ENCODE assay signal across 1 cellular context in the genomic region with DNA sequence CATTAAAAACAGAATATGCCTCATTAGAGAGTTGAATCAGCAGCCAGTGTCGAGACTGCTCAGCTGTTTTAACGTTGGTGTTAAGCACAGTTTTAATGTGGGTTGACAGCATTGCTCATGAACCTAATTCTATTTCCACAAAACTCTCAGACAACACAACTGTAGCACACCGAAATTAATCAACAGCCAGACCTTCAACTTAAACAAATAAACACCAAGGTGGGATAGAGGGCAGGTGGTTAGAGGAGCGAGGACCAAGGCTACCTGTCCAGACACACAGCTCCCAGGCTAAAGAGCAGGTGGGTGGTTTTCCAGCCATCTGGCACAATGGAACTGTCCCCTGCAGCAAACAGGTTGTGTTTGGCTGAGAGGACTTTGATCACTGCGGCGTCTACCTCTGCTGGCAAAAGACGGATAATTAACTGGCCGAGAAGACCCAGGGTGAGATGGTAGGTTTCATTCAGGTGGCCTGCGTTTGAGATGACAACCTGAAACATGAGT.
TF ChIP-seq lines count a peak whose summit lies in the region.

No MANE protein-coding gene starts in this region.

TF ChIP-seq in HepG2, 621 proteins besides CTCF, POLR2A, EP300 and RAD21 (continued from another document and continues in another):
- TF ChIP-seq, protein P1, sequence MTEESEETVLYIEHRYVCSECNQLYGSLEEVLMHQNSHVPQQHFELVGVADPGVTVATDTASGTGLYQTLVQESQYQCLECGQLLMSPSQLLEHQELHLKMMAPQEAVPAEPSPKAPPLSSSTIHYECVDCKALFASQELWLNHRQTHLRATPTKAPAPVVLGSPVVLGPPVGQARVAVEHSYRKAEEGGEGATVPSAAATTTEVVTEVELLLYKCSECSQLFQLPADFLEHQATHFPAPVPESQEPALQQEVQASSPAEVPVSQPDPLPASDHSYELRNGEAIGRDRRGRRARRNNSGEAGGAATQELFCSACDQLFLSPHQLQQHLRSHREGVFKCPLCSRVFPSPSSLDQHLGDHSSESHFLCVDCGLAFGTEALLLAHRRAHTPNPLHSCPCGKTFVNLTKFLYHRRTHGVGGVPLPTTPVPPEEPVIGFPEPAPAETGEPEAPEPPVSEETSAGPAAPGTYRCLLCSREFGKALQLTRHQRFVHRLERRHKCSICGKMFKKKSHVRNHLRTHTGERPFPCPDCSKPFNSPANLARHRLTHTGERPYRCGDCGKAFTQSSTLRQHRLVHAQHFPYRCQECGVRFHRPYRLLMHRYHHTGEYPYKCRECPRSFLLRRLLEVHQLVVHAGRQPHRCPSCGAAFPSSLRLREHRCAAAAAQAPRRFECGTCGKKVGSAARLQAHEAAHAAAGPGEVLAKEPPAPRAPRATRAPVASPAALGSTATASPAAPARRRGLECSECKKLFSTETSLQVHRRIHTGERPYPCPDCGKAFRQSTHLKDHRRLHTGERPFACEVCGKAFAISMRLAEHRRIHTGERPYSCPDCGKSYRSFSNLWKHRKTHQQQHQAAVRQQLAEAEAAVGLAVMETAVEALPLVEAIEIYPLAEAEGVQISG (CRISPR knock-in tag; IDR thresholded peaks at IDR 0.05), result peak; percentile 30; the same call in 1 of the 2 replicates
- no peak for TF ChIP-seq ZBTB8A (CRISPR knock-in tag; IDR thresholded peaks at IDR 0.05; ENCODE audit: borderline replicate concordance, low read depth)
- TF ChIP-seq ZNF577 (CRISPR knock-in tag; IDR thresholded peaks at IDR 0.05; ENCODE audit: borderline replicate concordance, low read depth), result no peak
- TF ChIP-seq PHF8 (CRISPR knock-in tag; IDR thresholded peaks at IDR 0.05), result no peak
- peak; percentile 19; the same call in 1 of the 2 replicates for TF ChIP-seq MXD4 (CRISPR knock-in tag; IDR thresholded peaks at IDR 0.05)
- no peak; the same call in 1 of the 2 replicates for TF ChIP-seq SMAD3 (CRISPR knock-in tag; IDR thresholded peaks at IDR 0.05)
- TF ChIP-seq, protein P2, sequence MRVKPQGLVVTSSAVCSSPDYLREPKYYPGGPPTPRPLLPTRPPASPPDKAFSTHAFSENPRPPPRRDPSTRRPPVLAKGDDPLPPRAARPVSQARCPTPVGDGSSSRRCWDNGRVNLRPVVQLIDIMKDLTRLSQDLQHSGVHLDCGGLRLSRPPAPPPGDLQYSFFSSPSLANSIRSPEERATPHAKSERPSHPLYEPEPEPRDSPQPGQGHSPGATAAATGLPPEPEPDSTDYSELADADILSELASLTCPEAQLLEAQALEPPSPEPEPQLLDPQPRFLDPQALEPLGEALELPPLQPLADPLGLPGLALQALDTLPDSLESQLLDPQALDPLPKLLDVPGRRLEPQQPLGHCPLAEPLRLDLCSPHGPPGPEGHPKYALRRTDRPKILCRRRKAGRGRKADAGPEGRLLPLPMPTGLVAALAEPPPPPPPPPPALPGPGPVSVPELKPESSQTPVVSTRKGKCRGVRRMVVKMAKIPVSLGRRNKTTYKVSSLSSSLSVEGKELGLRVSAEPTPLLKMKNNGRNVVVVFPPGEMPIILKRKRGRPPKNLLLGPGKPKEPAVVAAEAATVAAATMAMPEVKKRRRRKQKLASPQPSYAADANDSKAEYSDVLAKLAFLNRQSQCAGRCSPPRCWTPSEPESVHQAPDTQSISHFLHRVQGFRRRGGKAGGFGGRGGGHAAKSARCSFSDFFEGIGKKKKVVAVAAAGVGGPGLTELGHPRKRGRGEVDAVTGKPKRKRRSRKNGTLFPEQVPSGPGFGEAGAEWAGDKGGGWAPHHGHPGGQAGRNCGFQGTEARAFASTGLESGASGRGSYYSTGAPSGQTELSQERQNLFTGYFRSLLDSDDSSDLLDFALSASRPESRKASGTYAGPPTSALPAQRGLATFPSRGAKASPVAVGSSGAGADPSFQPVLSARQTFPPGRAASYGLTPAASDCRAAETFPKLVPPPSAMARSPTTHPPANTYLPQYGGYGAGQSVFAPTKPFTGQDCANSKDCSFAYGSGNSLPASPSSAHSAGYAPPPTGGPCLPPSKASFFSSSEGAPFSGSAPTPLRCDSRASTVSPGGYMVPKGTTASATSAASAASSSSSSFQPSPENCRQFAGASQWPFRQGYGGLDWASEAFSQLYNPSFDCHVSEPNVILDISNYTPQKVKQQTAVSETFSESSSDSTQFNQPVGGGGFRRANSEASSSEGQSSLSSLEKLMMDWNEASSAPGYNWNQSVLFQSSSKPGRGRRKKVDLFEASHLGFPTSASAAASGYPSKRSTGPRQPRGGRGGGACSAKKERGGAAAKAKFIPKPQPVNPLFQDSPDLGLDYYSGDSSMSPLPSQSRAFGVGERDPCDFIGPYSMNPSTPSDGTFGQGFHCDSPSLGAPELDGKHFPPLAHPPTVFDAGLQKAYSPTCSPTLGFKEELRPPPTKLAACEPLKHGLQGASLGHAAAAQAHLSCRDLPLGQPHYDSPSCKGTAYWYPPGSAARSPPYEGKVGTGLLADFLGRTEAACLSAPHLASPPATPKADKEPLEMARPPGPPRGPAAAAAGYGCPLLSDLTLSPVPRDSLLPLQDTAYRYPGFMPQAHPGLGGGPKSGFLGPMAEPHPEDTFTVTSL (CRISPR knock-in tag; IDR thresholded peaks at IDR 0.05; ENCODE audit: borderline replicate concordance), result peak; percentile 70; the same call in 1 of the 2 replicates
- TF ChIP-seq PCBP2 (optimal IDR thresholded peaks at IDR 0.05; ENCODE audit: low read depth, low read length, poor library complexity, severe bottlenecking), result no peak
- TF ChIP-seq, protein P3, sequence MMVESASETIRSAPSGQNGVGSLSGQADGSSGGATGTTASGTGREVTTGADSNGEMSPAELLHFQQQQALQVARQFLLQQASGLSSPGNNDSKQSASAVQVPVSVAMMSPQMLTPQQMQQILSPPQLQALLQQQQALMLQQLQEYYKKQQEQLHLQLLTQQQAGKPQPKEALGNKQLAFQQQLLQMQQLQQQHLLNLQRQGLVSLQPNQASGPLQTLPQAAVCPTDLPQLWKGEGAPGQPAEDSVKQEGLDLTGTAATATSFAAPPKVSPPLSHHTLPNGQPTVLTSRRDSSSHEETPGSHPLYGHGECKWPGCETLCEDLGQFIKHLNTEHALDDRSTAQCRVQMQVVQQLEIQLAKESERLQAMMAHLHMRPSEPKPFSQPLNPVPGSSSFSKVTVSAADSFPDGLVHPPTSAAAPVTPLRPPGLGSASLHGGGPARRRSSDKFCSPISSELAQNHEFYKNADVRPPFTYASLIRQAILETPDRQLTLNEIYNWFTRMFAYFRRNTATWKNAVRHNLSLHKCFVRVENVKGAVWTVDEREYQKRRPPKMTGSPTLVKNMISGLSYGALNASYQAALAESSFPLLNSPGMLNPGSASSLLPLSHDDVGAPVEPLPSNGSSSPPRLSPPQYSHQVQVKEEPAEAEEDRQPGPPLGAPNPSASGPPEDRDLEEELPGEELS (CRISPR knock-in tag; IDR thresholded peaks at IDR 0.05), result peak; percentile 66; the same call in 1 of the 2 replicates
- no peak for TF ChIP-seq POLR2AphosphoS5 (IDR thresholded peaks at IDR 0.05; ENCODE audit: low read depth, low read length)
- no peak for TF ChIP-seq ZFP41 (CRISPR knock-in tag; IDR thresholded peaks at IDR 0.05; ENCODE audit: borderline replicate concordance)
- no peak for TF ChIP-seq STAT5B (CRISPR knock-in tag; IDR thresholded peaks at IDR 0.05)
- TF ChIP-seq RAD51 (IDR thresholded peaks at IDR 0.05; ENCODE audit: borderline replicate concordance), result no peak
- no peak for TF ChIP-seq ZNF354B (CRISPR knock-in tag; IDR thresholded peaks at IDR 0.05)
- TF ChIP-seq KDM4B (CRISPR knock-in tag; IDR thresholded peaks at IDR 0.05), result 0 out of 2 replicates have a peak, but pooled peaks have one; percentile 41
- TF ChIP-seq WIZ (CRISPR knock-in tag; IDR thresholded peaks at IDR 0.05), result 0 out of 2 replicates have a peak, but pooled peaks have one; percentile 32
- TF ChIP-seq IRF2 (CRISPR knock-in tag; IDR thresholded peaks at IDR 0.05), result no peak
- TF ChIP-seq ZEB1 (IDR thresholded peaks at IDR 0.05; ENCODE audit: insufficient replicate concordance, low read depth), result peak; percentile 98
- peak; percentile 72; the same call in 1 of the 2 replicates for TF ChIP-seq ZNF317 (CRISPR knock-in tag; IDR thresholded peaks at IDR 0.05)
- TF ChIP-seq, protein P4, sequence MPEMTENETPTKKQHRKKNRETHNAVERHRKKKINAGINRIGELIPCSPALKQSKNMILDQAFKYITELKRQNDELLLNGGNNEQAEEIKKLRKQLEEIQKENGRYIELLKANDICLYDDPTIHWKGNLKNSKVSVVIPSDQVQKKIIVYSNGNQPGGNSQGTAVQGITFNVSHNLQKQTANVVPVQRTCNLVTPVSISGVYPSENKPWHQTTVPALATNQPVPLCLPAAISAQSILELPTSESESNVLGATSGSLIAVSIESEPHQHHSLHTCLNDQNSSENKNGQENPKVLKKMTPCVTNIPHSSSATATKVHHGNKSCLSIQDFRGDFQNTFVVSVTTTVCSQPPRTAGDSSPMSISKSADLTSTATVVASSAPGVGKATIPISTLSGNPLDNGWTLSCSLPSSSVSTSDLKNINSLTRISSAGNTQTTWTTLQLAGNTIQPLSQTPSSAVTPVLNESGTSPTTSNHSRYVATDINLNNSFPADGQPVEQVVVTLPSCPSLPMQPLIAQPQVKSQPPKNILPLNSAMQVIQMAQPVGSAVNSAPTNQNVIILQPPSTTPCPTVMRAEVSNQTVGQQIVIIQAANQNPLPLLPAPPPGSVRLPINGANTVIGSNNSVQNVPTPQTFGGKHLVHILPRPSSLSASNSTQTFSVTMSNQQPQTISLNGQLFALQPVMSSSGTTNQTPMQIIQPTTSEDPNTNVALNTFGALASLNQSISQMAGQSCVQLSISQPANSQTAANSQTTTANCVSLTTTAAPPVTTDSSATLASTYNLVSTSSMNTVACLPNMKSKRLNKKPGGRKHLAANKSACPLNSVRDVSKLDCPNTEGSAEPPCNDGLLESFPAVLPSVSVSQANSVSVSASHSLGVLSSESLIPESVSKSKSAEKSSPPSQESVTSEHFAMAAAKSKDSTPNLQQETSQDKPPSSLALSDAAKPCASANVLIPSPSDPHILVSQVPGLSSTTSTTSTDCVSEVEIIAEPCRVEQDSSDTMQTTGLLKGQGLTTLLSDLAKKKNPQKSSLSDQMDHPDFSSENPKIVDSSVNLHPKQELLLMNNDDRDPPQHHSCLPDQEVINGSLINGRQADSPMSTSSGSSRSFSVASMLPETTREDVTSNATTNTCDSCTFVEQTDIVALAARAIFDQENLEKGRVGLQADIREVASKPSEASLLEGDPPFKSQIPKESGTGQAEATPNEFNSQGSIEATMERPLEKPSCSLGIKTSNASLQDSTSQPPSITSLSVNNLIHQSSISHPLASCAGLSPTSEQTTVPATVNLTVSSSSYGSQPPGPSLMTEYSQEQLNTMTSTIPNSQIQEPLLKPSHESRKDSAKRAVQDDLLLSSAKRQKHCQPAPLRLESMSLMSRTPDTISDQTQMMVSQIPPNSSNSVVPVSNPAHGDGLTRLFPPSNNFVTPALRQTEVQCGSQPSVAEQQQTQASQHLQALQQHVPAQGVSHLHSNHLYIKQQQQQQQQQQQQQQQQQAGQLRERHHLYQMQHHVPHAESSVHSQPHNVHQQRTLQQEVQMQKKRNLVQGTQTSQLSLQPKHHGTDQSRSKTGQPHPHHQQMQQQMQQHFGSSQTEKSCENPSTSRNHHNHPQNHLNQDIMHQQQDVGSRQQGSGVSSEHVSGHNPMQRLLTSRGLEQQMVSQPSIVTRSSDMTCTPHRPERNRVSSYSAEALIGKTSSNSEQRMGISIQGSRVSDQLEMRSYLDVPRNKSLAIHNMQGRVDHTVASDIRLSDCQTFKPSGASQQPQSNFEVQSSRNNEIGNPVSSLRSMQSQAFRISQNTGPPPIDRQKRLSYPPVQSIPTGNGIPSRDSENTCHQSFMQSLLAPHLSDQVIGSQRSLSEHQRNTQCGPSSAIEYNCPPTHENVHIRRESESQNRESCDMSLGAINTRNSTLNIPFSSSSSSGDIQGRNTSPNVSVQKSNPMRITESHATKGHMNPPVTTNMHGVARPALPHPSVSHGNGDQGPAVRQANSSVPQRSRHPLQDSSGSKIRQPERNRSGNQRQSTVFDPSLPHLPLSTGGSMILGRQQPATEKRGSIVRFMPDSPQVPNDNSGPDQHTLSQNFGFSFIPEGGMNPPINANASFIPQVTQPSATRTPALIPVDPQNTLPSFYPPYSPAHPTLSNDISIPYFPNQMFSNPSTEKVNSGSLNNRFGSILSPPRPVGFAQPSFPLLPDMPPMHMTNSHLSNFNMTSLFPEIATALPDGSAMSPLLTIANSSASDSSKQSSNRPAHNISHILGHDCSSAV (CRISPR knock-in tag; IDR thresholded peaks at IDR 0.05; ENCODE audit: borderline replicate concordance), result no peak
- no peak for TF ChIP-seq MAFG (CRISPR knock-in tag; IDR thresholded peaks at IDR 0.05)
- peak; percentile 95 for TF ChIP-seq ZSCAN29 (CRISPR knock-in tag; conservative IDR thresholded peaks at IDR 0.05)
- no peak for TF ChIP-seq HES4 (CRISPR knock-in tag; IDR thresholded peaks at IDR 0.05; ENCODE audit: borderline replicate concordance)
- no peak for TF ChIP-seq ZNF878 (CRISPR knock-in tag; IDR thresholded peaks at IDR 0.05)
- no peak for TF ChIP-seq TGIF2 (CRISPR knock-in tag; IDR thresholded peaks at IDR 0.05)
- TF ChIP-seq, protein P5, sequence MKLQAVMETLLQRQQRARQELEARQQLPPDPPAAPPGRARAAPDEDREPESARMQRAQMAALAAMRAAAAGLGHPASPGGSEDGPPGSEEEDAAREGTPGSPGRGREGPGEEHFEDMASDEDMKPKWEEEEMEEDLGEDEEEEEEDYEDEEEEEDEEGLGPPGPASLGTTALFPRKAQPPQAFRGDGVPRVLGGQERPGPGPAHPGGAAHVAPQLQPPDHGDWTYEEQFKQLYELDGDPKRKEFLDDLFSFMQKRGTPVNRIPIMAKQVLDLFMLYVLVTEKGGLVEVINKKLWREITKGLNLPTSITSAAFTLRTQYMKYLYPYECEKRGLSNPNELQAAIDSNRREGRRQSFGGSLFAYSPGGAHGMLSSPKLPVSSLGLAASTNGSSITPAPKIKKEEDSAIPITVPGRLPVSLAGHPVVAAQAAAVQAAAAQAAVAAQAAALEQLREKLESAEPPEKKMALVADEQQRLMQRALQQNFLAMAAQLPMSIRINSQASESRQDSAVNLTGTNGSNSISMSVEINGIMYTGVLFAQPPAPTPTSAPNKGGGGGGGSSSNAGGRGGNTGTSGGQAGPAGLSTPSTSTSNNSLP (IDR thresholded peaks at IDR 0.05; ENCODE audit: low read depth, low read length), result no peak
- TF ChIP-seq, protein P6, sequence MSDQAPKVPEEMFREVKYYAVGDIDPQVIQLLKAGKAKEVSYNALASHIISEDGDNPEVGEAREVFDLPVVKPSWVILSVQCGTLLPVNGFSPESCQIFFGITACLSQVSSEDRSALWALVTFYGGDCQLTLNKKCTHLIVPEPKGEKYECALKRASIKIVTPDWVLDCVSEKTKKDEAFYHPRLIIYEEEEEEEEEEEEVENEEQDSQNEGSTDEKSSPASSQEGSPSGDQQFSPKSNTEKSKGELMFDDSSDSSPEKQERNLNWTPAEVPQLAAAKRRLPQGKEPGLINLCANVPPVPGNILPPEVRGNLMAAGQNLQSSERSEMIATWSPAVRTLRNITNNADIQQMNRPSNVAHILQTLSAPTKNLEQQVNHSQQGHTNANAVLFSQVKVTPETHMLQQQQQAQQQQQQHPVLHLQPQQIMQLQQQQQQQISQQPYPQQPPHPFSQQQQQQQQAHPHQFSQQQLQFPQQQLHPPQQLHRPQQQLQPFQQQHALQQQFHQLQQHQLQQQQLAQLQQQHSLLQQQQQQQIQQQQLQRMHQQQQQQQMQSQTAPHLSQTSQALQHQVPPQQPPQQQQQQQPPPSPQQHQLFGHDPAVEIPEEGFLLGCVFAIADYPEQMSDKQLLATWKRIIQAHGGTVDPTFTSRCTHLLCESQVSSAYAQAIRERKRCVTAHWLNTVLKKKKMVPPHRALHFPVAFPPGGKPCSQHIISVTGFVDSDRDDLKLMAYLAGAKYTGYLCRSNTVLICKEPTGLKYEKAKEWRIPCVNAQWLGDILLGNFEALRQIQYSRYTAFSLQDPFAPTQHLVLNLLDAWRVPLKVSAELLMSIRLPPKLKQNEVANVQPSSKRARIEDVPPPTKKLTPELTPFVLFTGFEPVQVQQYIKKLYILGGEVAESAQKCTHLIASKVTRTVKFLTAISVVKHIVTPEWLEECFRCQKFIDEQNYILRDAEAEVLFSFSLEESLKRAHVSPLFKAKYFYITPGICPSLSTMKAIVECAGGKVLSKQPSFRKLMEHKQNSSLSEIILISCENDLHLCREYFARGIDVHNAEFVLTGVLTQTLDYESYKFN (CRISPR knock-in tag; conservative IDR thresholded peaks at IDR 0.05), result peak; percentile 92
- TF ChIP-seq ELF4 (CRISPR knock-in tag; IDR thresholded peaks at IDR 0.05; ENCODE audit: borderline replicate concordance), result no peak
- TF ChIP-seq FOXP1 (IDR thresholded peaks at IDR 0.05), result no peak
- peak; percentile 61 for TF ChIP-seq FOXP1 (CRISPR knock-in tag; IDR thresholded peaks at IDR 0.05)
